In the genomic region with DNA sequence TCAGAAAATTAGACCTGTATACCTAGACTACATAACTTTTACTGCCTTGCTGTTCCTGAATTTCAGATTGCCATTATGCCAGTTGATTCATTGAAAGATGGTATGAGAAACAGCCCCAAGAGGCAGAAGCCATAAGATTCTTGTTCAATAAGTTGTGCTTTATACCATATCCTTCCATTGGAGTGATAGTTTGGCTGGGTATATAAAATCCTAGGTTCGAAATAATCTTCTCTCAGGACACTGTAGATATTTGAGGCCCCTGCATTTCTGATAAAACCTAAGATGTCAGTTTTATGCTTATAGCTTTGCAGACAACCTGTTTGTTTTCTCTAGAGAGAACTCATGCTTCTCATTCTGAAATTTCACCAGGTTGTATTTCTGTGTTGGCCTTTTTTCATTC, we compare ENCODE assay signal across 8 cellular contexts.
"Had no signal": no experiment of that assay in that cellular context is flagged by ENCODE, and none has a peak within 500 bp of the region (broad histone marks: within the 10 kb centered on the region; RNA-seq: fewer than 3 reads in every experiment).

No MANE protein-coding gene starts in this region.

- FAIRE-seq: G401.6, GM12878, GM12891, GM12892, GM18507, GM19239 had no signal

- DNase-seq: GDM1, GF-D8 had no signal

- ATAC-seq: GM12878 had no signal

- H3K4me3 ChIP-seq: GM12878 had no signal
